In the genomic region with DNA sequence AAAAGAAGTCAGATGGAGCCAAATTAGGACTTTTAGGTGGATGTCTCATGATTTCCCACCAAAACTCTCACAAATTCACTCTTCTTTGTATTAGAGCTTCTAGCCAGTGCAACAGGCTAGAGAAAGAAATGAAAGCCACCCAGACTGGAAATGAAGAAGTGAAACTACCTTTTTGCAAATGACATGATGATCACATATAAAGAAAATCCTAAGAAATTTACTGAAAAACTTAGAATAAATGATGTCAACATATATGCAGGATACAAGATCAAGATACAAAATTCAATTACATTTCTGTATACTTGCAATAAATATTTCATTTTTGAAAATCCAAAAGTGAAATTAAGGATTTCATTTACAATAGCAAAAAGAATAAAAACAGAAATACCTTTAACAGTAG, we compare ENCODE assay signal across 16 cellular contexts.
DNase-seq lines count a peak whose midpoint lies in the region; ATAC-seq, FAIRE-seq and TF ChIP-seq lines count a peak whose summit lies in the region.
"Had no signal": no experiment of that assay in that cellular context is flagged by ENCODE, and none has a peak within 500 bp of the region (broad histone marks: within the 10 kb centered on the region; RNA-seq: fewer than 3 reads in every experiment).

No MANE protein-coding gene starts in this region.

- H3K36me3 Mint-ChIP-seq in T-cell: peaks cover 62% of the 10 kb centered on the region

- peaks cover 72 to 87% (median 79%) of the 10 kb centered on the region in 3 donors for H3K4me1 Mint-ChIP-seq in T-cell

- peak overlapping the region in 1 of 3 donors; percentile 10 for H3K4me3 Mint-ChIP-seq in T-cell
- H3K4me3 Mint-ChIP-seq: WTC11 had no signal

- TF ChIP-seq POLR2A in GM12891 (IDR thresholded peaks at IDR 0.05; ENCODE audit: low read depth, low read length): no peak

- peak overlapping the region; percentile 0 to 27 for H3K27ac Mint-ChIP-seq in T-cell
- H3K27ac Mint-ChIP-seq: WTC11 had no signal

- peaks cover 0 to 9% (median 0%) of the 10 kb centered on the region in 3 donors for H3K9me3 Mint-ChIP-seq in T-cell
- H3K9me3 Mint-ChIP-seq: WTC11 had no signal

- POLR2A ChIA-PET in T-cell (lab: Charles Lee): no interaction called here

- DNase-seq in GM12891 (ENCODE audit: insufficient read length, low spot score) (no peak), T-cell (no peak), mesenteric fat pad (ENCODE audit: low spot score) (no peak), NCI-H146 (lab: John Stamatoyannopoulos, UW) (no peak), EL (no peak), iPS-NIHi7 (ENCODE audit: extremely low spot score) (no peak)
- DNase-seq: activated CD8-positive, alpha-beta memory T cell treated with anti-CD3 and anti-CD28 coated beads, Interleukin-2, amount 50 U/mL, for 4 hours; amniotic stem cell; BE2C; dermis blood vessel endothelial cell; NCI-H1048; stimulated activated naive CD8-positive, alpha-beta T cell treated with anti-CD3 and anti-CD28 coated beads, Interleukin-15, Interleukin-2, amounts not matched to agents 100 U/mL and 50 U/mL, for 24 hours had no signal

- CTCF ChIA-PET in T-cell (lab: Charles Lee): no interaction called here

- no peaks in the 10 kb centered on the region for H3K27me3 Mint-ChIP-seq in T-cell

- peak; percentile 34 for ATAC-seq in GM21360 (IDR thresholded peaks at IDR 0.05; ENCODE audit: unreplicated experiment)
- peak; percentile 18 for ATAC-seq in HG03175 (IDR thresholded peaks at IDR 0.05; ENCODE audit: unreplicated experiment)
- ATAC-seq in T-cell (replicated peaks in 1 of 4): no peak
- ATAC-seq: stimulated activated naive CD8-positive, alpha-beta T cell treated with anti-CD3 and anti-CD28 coated beads, Interleukin-15, Interleukin-2, amounts not matched to agents 100 U/mL and 50 U/mL, for 24 hours; WTC11 had no signal

- FAIRE-seq in GM12891 (lab: Jason Lieb, UNC): no peak
- FAIRE-seq: G401.6 had no signal

TF ChIP-seq in GM12891, 5 proteins besides CTCF, POLR2A, EP300 and RAD21:
- TF ChIP-seq SPI1 (IDR thresholded peaks at IDR 0.05; ENCODE audit: low read depth, low read length) (peak; percentile 98), POU2F2 (IDR thresholded peaks at IDR 0.05; ENCODE audit: low read depth, low read length) (no peak)

Comparison
In these comparisons a context has a peak if more than half of its experiments do, and no peak if none do; other contexts are left out.
1. ATAC-seq: peak in GM21360 (single experiment) and HG03175 (single experiment); none in T-cell (0 of 4).